Comparison of ENCODE assay signal across 1 cellular context in the genomic region with DNA sequence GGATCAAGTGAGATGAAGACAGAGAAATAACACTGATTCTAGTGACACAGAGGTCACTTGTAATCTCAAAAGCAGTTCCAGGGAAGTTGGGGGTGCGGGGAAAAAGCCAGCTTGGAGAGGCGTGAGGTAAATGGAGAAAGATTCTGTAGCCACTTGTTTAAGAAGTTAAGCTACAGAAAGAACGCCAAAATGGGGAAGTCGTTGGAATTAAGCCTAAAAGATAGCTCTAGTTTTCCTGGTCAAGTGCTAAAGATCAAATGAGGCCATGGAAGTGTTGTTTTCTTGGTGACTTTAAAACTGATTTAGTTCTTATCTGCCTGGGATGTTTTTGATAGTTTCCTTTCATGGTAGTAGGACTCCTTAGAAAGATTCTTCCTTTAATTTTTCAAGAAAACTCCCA.
A peak's percentile ranks its signal among the peaks of the same experiment; 100 is the strongest.
TF ChIP-seq lines count a peak whose summit lies in the region.

No MANE protein-coding gene starts in this region.

TF ChIP-seq in GM12878, 131 proteins besides CTCF, POLR2A, EP300 and RAD21:
- TF ChIP-seq NBN (IDR thresholded peaks at IDR 0.05): no peak
- TF ChIP-seq, protein P1, sequence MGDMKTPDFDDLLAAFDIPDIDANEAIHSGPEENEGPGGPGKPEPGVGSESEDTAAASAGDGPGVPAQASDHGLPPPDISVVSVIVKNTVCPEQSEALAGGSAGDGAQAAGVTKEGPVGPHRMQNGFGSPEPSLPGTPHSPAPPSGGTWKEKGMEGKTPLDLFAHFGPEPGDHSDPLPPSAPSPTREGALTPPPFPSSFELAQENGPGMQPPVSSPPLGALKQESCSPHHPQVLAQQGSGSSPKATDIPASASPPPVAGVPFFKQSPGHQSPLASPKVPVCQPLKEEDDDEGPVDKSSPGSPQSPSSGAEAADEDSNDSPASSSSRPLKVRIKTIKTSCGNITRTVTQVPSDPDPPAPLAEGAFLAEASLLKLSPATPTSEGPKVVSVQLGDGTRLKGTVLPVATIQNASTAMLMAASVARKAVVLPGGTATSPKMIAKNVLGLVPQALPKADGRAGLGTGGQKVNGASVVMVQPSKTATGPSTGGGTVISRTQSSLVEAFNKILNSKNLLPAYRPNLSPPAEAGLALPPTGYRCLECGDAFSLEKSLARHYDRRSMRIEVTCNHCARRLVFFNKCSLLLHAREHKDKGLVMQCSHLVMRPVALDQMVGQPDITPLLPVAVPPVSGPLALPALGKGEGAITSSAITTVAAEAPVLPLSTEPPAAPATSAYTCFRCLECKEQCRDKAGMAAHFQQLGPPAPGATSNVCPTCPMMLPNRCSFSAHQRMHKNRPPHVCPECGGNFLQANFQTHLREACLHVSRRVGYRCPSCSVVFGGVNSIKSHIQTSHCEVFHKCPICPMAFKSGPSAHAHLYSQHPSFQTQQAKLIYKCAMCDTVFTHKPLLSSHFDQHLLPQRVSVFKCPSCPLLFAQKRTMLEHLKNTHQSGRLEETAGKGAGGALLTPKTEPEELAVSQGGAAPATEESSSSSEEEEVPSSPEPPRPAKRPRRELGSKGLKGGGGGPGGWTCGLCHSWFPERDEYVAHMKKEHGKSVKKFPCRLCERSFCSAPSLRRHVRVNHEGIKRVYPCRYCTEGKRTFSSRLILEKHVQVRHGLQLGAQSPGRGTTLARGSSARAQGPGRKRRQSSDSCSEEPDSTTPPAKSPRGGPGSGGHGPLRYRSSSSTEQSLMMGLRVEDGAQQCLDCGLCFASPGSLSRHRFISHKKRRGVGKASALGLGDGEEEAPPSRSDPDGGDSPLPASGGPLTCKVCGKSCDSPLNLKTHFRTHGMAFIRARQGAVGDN (IDR thresholded peaks at IDR 0.05): no peak
- no peak for TF ChIP-seq TCF7 (IDR thresholded peaks at IDR 0.05; ENCODE audit: borderline replicate concordance)
- TF ChIP-seq SPI1 (IDR thresholded peaks at IDR 0.05; ENCODE audit: borderline replicate concordance, insufficient read depth, low read depth, low read length): peak; percentile 40
- no peak for TF ChIP-seq HDGF (IDR thresholded peaks at IDR 0.05)
- TF ChIP-seq ZNF384 (IDR thresholded peaks at IDR 0.05; ENCODE audit: borderline replicate concordance, low read depth, low read length): no peak
- TF ChIP-seq, protein P2, sequence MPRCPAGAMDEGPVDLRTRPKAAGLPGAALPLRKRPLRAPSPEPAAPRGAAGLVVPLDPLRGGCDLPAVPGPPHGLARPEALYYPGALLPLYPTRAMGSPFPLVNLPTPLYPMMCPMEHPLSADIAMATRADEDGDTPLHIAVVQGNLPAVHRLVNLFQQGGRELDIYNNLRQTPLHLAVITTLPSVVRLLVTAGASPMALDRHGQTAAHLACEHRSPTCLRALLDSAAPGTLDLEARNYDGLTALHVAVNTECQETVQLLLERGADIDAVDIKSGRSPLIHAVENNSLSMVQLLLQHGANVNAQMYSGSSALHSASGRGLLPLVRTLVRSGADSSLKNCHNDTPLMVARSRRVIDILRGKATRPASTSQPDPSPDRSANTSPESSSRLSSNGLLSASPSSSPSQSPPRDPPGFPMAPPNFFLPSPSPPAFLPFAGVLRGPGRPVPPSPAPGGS (IDR thresholded peaks at IDR 0.05; ENCODE audit: borderline replicate concordance, insufficient read depth, low read depth, low read length, poor library complexity, severe bottlenecking): no peak
- TF ChIP-seq HDAC6 (IDR thresholded peaks at IDR 0.05; ENCODE audit: unreplicated experiment): no peak
